9 cellular contexts compared by ENCODE assay signal in genomic region chr16:10877472-10877946, GRCh38. TPM values are rescaled to one million over a fixed set of nuclear protein-coding genes. Genes with fewer than 3 reads are reported as not detected.
DNase-seq lines count a peak whose midpoint lies in the region; ATAC-seq and TF ChIP-seq lines count a peak whose summit lies in the region.
"Had no signal": no experiment of that assay in that cellular context is flagged by ENCODE, and none has a peak within 500 bp of the region (broad histone marks: within the 10 kb centered on the region; RNA-seq: fewer than 3 reads in every experiment).

No MANE protein-coding gene starts in this region.

- H3F3A ChIP-seq in MM.1S (ENCODE audit: insufficient read depth, low read length): peaks cover 62% of the 10 kb centered on the region

- WGBS in prostate gland: 73% methylated on average over 8 of the region's 8 CpGs

- H3K79me2 ChIP-seq in MM.1S (ENCODE audit: low read length): peaks cover 40% of the 10 kb centered on the region

- H3K36me3 Mint-ChIP-seq in activated CD4-positive, alpha-beta T cell treated with anti-CD3 and anti-CD28 coated beads for 36 hours (ENCODE audit: low read depth): no peaks in the 10 kb centered on the region
- H3K36me3 Mint-ChIP-seq in stimulated activated memory B cell treated with anti-CD40 and anti-IgM and Interleukin-4, amounts not matched to agents 10 μg/mL and 1 μg/mL and 100 μg/mL, for 72 hours: peaks cover 57% of the 10 kb centered on the region

- H3K27ac ChIP-seq in MM.1S (ENCODE audit: low read length) (peak overlapping the region; percentile 74), colonic mucosa (peak overlapping the region; percentile 58), prostate gland (no peak overlapping the region)

- intact Hi-C loops in activated CD4-positive, alpha-beta T cell treated with anti-CD3 and anti-CD28 coated beads for 36 hours (cut with DNase I, micrococcal nuclease): loop anchor here in 1 of 2 experiments (5.0 kb wide), 1 partner anchor 365 kb away; no protein-coding TSS in a partner anchor
- intact Hi-C loops in colonic mucosa (cut with DNase I) (no loop called here), prostate gland (cut with DNase I) (loop anchor here (5.0 kb wide), 1 partner anchor 50 kb away; no protein-coding TSS in a partner anchor)

- H3K27ac Mint-ChIP-seq in activated CD4-positive, alpha-beta T cell treated with anti-CD3 and anti-CD28 coated beads for 36 hours: no peak overlapping the region
- H3K27ac Mint-ChIP-seq in stimulated activated memory B cell treated with anti-CD40 and anti-IgM and Interleukin-4, amounts not matched to agents 10 μg/mL and 1 μg/mL and 100 μg/mL, for 72 hours: peak overlapping the region; percentile 86

- H3K4me2 ChIP-seq in MM.1S (ENCODE audit: low read depth, low read length): peak overlapping the region; percentile 80

- no peak for TF ChIP-seq POLR2A in prostate gland (IDR thresholded peaks at IDR 0.05)

- H3K9me3 ChIP-seq in MM.1S (replicated peaks; ENCODE audit: insufficient read depth, low read length) (no peaks in the 10 kb centered on the region), colonic mucosa (no peaks in the 10 kb centered on the region), prostate gland (no peaks in the 10 kb centered on the region)

- H3K36me3 ChIP-seq in MM.1S (replicated peaks; ENCODE audit: insufficient read depth, low read length) (no peaks in the 10 kb centered on the region), colonic mucosa (no peaks in the 10 kb centered on the region), prostate gland (no peaks in the 10 kb centered on the region)

- POLR2A ChIA-PET in activated CD4-positive, alpha-beta T cell treated with anti-CD3 and anti-CD28 coated beads for 36 hours (lab: Charles Lee): no interaction called here

- peak overlapping the region; percentile 29; the same call in 1 of the 2 replicates for H2AFZ ChIP-seq in MM.1S (ENCODE audit: low read length)

- no peaks in the 10 kb centered on the region for H3K9me3 Mint-ChIP-seq in activated CD4-positive, alpha-beta T cell treated with anti-CD3 and anti-CD28 coated beads for 36 hours (ENCODE audit: low read depth)
- H3K9me3 Mint-ChIP-seq in stimulated activated memory B cell treated with anti-CD40 and anti-IgM and Interleukin-4, amounts not matched to agents 10 μg/mL and 1 μg/mL and 100 μg/mL, for 72 hours: no peaks in the 10 kb centered on the region

- TF ChIP-seq CTCF in MM.1S (IDR thresholded peaks at IDR 0.05; ENCODE audit: low read length) (peak; percentile 34), colonic mucosa (IDR thresholded peaks at IDR 0.05) (no peak), prostate gland (IDR thresholded peaks at IDR 0.05) (no peak)

- peaks cover 59% of the 10 kb centered on the region for H3K4me1 Mint-ChIP-seq in activated CD4-positive, alpha-beta T cell treated with anti-CD3 and anti-CD28 coated beads for 36 hours
- peaks cover 63% of the 10 kb centered on the region for H3K4me1 Mint-ChIP-seq in stimulated activated memory B cell treated with anti-CD40 and anti-IgM and Interleukin-4, amounts not matched to agents 10 μg/mL and 1 μg/mL and 100 μg/mL, for 72 hours

- DNase-seq in activated CD4-positive, alpha-beta T cell treated with anti-CD3 and anti-CD28 coated beads for 36 hours: no peak
- no peak for DNase-seq in activated CD4-positive, alpha-beta T cell treated with anti-CD3 and anti-CD28 coated beads for 48 hours
- DNase-seq in MM.1S (peak; percentile 73), colonic mucosa (no peak), prostate gland (ENCODE audit: low spot score) (no peak), MV-4-11 (lab: John Stamatoyannopoulos, UW) (no peak)
- DNase-seq in stimulated activated CD4-positive, alpha-beta T cell treated with anti-CD3 and anti-CD28 coated beads, Interleukin-15, amount 100 ng/mL, for 24 hours: no peak
- DNase-seq: cerebellar nuclear complex had no signal

- H3K4me3 Mint-ChIP-seq in activated CD4-positive, alpha-beta T cell treated with anti-CD3 and anti-CD28 coated beads for 36 hours: peak overlapping the region; percentile 37
- H3K4me3 Mint-ChIP-seq in stimulated activated memory B cell treated with anti-CD40 and anti-IgM and Interleukin-4, amounts not matched to agents 10 μg/mL and 1 μg/mL and 100 μg/mL, for 72 hours: peak overlapping the region; percentile 91

- CTCF ChIA-PET in activated CD4-positive, alpha-beta T cell treated with anti-CD3 and anti-CD28 coated beads for 36 hours (lab: Charles Lee): interaction anchor here (0.6 to 0.8 kb wide), 3 partner anchors 20 to 45 kb away, joined by 3 to 4 read pairs (median 3); no protein-coding TSS in a partner anchor

- peaks cover 43% of the 10 kb centered on the region for H3K4me1 ChIP-seq in MM.1S (ENCODE audit: low read length)
- H3K4me1 ChIP-seq in colonic mucosa: peaks cover 5% of the 10 kb centered on the region
- H3K4me1 ChIP-seq in prostate gland (replicated peaks): no peaks in the 10 kb centered on the region

- peak overlapping the region; percentile 72 for H3K4me3 ChIP-seq in MM.1S (ENCODE audit: low read length)
- peak overlapping the region; percentile 70 for H3K4me3 ChIP-seq in colonic mucosa
- no peak overlapping the region for H3K4me3 ChIP-seq in prostate gland

- peaks cover 70% of the 10 kb centered on the region for H3K27me3 Mint-ChIP-seq in activated CD4-positive, alpha-beta T cell treated with anti-CD3 and anti-CD28 coated beads for 36 hours
- H3K27me3 Mint-ChIP-seq in stimulated activated memory B cell treated with anti-CD40 and anti-IgM and Interleukin-4, amounts not matched to agents 10 μg/mL and 1 μg/mL and 100 μg/mL, for 72 hours: no peaks in the 10 kb centered on the region

- no peaks in the 10 kb centered on the region for H3K9me2 ChIP-seq in MM.1S (replicated peaks; ENCODE audit: insufficient read depth, low read length)

- ATAC-seq in activated CD4-positive, alpha-beta T cell treated with anti-CD3 and anti-CD28 coated beads for 36 hours: no peak
- peak; percentile 2 for ATAC-seq in stimulated activated memory B cell treated with anti-CD40 and anti-IgM and Interleukin-4, amounts not matched to agents 10 μg/mL and 1 μg/mL and 100 μg/mL, for 72 hours

- no peaks in the 10 kb centered on the region for H4K20me1 ChIP-seq in MM.1S (ENCODE audit: insufficient read depth, low read length)

- H3K27me3 ChIP-seq in MM.1S (replicated peaks; ENCODE audit: insufficient read depth, low read length) (no peaks in the 10 kb centered on the region), colonic mucosa (no peaks in the 10 kb centered on the region), prostate gland (replicated peaks; ENCODE audit: insufficient read depth) (no peaks in the 10 kb centered on the region)

- peak overlapping the region; percentile 59 for H3K9ac ChIP-seq in MM.1S (ENCODE audit: low read length)
- H3K9ac ChIP-seq in colonic mucosa (ENCODE audit: low read depth in 2 of 2, low read length in 2 of 2): peak overlapping the region in 1 of 2 donors; percentile 6

RNA-seq across cellular contexts. Expression of gene CIITA, which starts 0.5 kb away (rescaled TPM):
- total RNA-seq in activated CD4-positive, alpha-beta T cell treated with anti-CD3 and anti-CD28 coated beads for 36 hours: 1 to 10 TPM in 1 of 2 experiments, under 1 TPM in 1; 0.87 to 1.4 TPM
- total RNA-seq in colonic mucosa (1 to 10 TPM; 4.5 to 9.6 TPM), prostate gland (10 to 100 TPM; 11.7 to 16.0 TPM)

RNA-seq across cellular contexts. Expression of gene TVP23A, which starts 58.9 kb away (rescaled TPM):
- total RNA-seq in activated CD4-positive, alpha-beta T cell treated with anti-CD3 and anti-CD28 coated beads for 36 hours: under 1 TPM in 1 of 2 experiments, not detected in 1; 0.09 TPM
- total RNA-seq in colonic mucosa (under 1 TPM in 1 of 2 donors, not detected in 1; 0.19 TPM), prostate gland (1 to 10 TPM in 1 of 2 donors, under 1 TPM in 1; 0.27 to 5.8 TPM)

Comparison
In these comparisons a context has a peak if more than half of its experiments do, and no peak if none do; other contexts are left out.
1. H3K27ac ChIP-seq: peak in MM.1S (single experiment) and colonic mucosa (single experiment); none in prostate gland (0 of 2).
2. H3K4me3 ChIP-seq: peak in MM.1S (single experiment) and colonic mucosa (single experiment); none in prostate gland (0 of 2).